12 cellular contexts compared by ENCODE assay signal in the genomic region with DNA sequence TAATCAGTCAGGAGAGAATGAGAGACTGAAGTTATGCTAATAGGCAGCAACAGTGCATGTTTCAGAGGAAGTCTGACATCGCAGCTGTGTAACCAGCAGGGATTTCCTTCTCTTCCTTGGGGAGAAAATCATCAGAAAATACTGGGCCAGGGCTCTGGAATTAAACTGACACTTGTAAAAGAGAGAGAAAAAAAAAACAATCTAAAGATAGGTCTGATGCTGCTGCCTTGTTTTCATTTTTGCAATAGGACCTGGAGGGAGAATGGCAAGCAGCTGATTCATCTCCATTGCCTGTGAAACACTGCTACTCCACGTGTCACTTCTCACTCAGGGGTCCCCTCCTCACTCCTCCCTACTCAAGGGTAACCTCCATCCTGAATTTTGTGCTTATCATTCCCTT. TPM values are rescaled to one million over a fixed set of nuclear protein-coding genes. Genes with fewer than 3 reads are reported as not detected.
DNase-seq lines count a peak whose midpoint lies in the region; TF ChIP-seq lines count a peak whose summit lies in the region.
"Had no signal": no experiment of that assay in that cellular context is flagged by ENCODE, and none has a peak within 500 bp of the region (broad histone marks: within the 10 kb centered on the region; RNA-seq: fewer than 3 reads in every experiment).

No MANE protein-coding gene starts in this region.

- WGBS in esophagus squamous epithelium, 2 donors, result 18 to 28% methylated on average over 2 of the region's 2 CpGs

- peaks cover 0 to 2% (median 0%) of the 10 kb centered on the region in 7 donors for H3K9me3 Mint-ChIP-seq in CD14-positive monocyte

- TF ChIP-seq POLR2A in esophagus squamous epithelium (IDR thresholded peaks at IDR 0.05), result no peak

- intact Hi-C loops in CD14-positive monocyte (cut with micrococcal nuclease) (loop anchor here (5.0 to 10.0 kb wide), 3 partner anchors 134 to 294 kb away; a partner anchor contains a TSS), esophagus squamous epithelium (cut with DNase I) (no loop called here)

- H3K27me3 Mint-ChIP-seq in CD14-positive monocyte (ENCODE audit: low read depth in 3 of 3), result no peaks in the 10 kb centered on the region

- H3K4me3 Mint-ChIP-seq in CD14-positive monocyte, result no peak overlapping the region

- no peaks in the 10 kb centered on the region for H3K9me3 ChIP-seq in esophagus squamous epithelium

- peak overlapping the region; percentile 52 to 86 (median 76) for H3K27ac ChIP-seq in esophagus squamous epithelium

- no peaks in the 10 kb centered on the region for H3K27me3 ChIP-seq in esophagus squamous epithelium

- TF ChIP-seq CTCF in CD14-positive monocyte (IDR thresholded peaks at IDR 0.05) (no peak), esophagus squamous epithelium (IDR thresholded peaks at IDR 0.05) (no peak), GM20000 (IDR thresholded peaks at IDR 0.05; ENCODE audit: extremely low read depth, missing control alignments) (no peak)

- H3K27ac Mint-ChIP-seq in CD14-positive monocyte, result peak overlapping the region in 6 of 7 donors; percentile 0 to 90 (median 82)

- H3K4me1 ChIP-seq in esophagus squamous epithelium, result peaks cover 24 to 69% (median 38%) of the 10 kb centered on the region in 3 donors

- DNase-seq in CD14-positive monocyte (ENCODE audit: low spot score) (no peak), RPMI7951 (ENCODE audit: low read depth) (peak; percentile 27), esophagus squamous epithelium (lab: John Stamatoyannopoulos, UW) (no peak), pulmonary artery endothelial cell (ENCODE audit: low read depth, low spot score) (peak; percentile 52), HuH-7 (ENCODE audit: low spot score) (no peak), NAMALWA (ENCODE audit: low spot score) (no peak), GM20000 (ENCODE audit: low spot score) (no peak), NCI-H146 (lab: John Stamatoyannopoulos, UW) (no peak)
- DNase-seq: activated T-cell treated with anti-CD3 and anti-CD28 coated beads, Interleukin-2, amount 50 U/mL, for 1 hour; left colon; NCI-H510A treated with DMSO at 0.1 percent for 48 hours had no signal

- H3K4me1 Mint-ChIP-seq in CD14-positive monocyte, result peaks cover 24% of the 10 kb centered on the region

- peaks cover 60 to 90% of the 10 kb centered on the region in 2 donors for H3K36me3 Mint-ChIP-seq in CD14-positive monocyte

- H3K36me3 ChIP-seq in esophagus squamous epithelium, result peaks cover 8 to 24% (median 11%) of the 10 kb centered on the region in 3 donors

- H3K4me3 ChIP-seq in esophagus squamous epithelium, result no peak overlapping the region
- H3K4me3 ChIP-seq: GM12878 had no signal

RNA-seq across cellular contexts. Expression of a gene that starts 17.7 kb away (rescaled TPM):
- polyA plus RNA-seq in CD14-positive monocyte, result not detected
- total RNA-seq in RPMI7951 (2014; rRNA removed; shearing (Covaris generic)), result 9.9 and 10.1 TPM in 2 replicates
- total RNA-seq in esophagus squamous epithelium (10 to 100 TPM in 1 of 4 donors, 1 to 10 TPM in 3; 2.0 to 39.9 (median 6.5) TPM), pulmonary artery endothelial cell (1.3 and 3.4 TPM in 2 replicates)

RNA-seq across cellular contexts. Expression of a gene that starts 47.5 kb away (rescaled TPM):
- not detected for polyA plus RNA-seq in CD14-positive monocyte
- total RNA-seq in RPMI7951 (2014; rRNA removed; shearing (Covaris generic)), result 0.78 and 1.2 TPM in 2 replicates
- total RNA-seq in esophagus squamous epithelium (10 to 100 TPM in 2 of 4 donors, 1 to 10 TPM in 2; 3.3 to 18.7 (median 10.2) TPM), pulmonary artery endothelial cell (12.3 and 19.1 TPM in 2 replicates)

RNA-seq across cellular contexts. Expression of a gene that starts 51.0 kb away (rescaled TPM):
- polyA plus RNA-seq in CD14-positive monocyte, result 1 to 10 TPM; 3.1 to 4.4 TPM
- 12.0 and 15.8 TPM in 2 replicates for total RNA-seq in RPMI7951 (2014; rRNA removed; shearing (Covaris generic))
- total RNA-seq in esophagus squamous epithelium, result 10 to 100 TPM; 24.0 to 45.4 (median 29.6) TPM
- 44.8 and 53.9 TPM in 2 replicates for total RNA-seq in pulmonary artery endothelial cell

Comparison
In these comparisons a context has a peak if more than half of its experiments do, and no peak if none do; other contexts are left out.
1. DNase-seq: peak in RPMI7951 (single experiment) and pulmonary artery endothelial cell (single experiment); none in CD14-positive monocyte (single experiment), esophagus squamous epithelium (single experiment), HuH-7 (single experiment), NAMALWA (single experiment), GM20000 (single experiment) and NCI-H146 (single experiment).